In genomic region chr2:97031331-97031730, GRCh38 we compare ENCODE assay signal across 9 cellular contexts. TPM values are rescaled to one million over a fixed set of nuclear protein-coding genes. Genes with fewer than 3 reads are reported as not detected.
"Had no signal": no experiment of that assay in that cellular context is flagged by ENCODE, and none has a peak within 500 bp of the region (broad histone marks: within the 10 kb centered on the region; RNA-seq: fewer than 3 reads in every experiment).

No MANE protein-coding gene starts in this region.

RNA-seq across cellular contexts. Expression of gene FAM178B, which starts 45.0 kb away (rescaled TPM):
- total RNA-seq: natural killer cell treated with Interleukin-12 subunit alpha and Interleukin-12 subunit beta and Interleukin-15 and Interleukin-18, amount 100 ng/mL, for 72 hours; occipital lobe; osteocyte; pancreas; progenitor cell of endocrine pancreas; psoas muscle; pulmonary artery endothelial cell; renal cortical epithelial cell; right atrium auricular region had no signal
